In genomic region chr19:35116085-35116801, GRCh38 we compare ENCODE assay signal across 13 cellular contexts. TPM values are rescaled to one million over a fixed set of nuclear protein-coding genes. Genes with fewer than 3 reads are reported as not detected.
DNase-seq lines count a peak whose midpoint lies in the region; ATAC-seq and TF ChIP-seq lines count a peak whose summit lies in the region.
"Had no signal": no experiment of that assay in that cellular context is flagged by ENCODE, and none has a peak within 500 bp of the region (broad histone marks: within the 10 kb centered on the region; RNA-seq: fewer than 3 reads in every experiment).

No MANE protein-coding gene starts in this region.

- ATAC-seq in upper lobe of right lung, result peak; percentile 42
- ATAC-seq: stimulated activated memory B cell treated with anti-CD40 and anti-IgM and Interleukin-4, amounts not matched to agents 10 μg/mL and 1 μg/mL and 100 μg/mL, for 72 hours had no signal

- peak overlapping the region; percentile 80 for H2AFZ ChIP-seq in mammary epithelial cell (ENCODE audit: low read depth, low read length)

- H3K4me2 ChIP-seq in mammary epithelial cell (ENCODE audit: insufficient read depth, low read depth, low read length), result peak overlapping the region; percentile 97

- WGBS in mammary epithelial cell (ENCODE audit: low coverage, missing lambda C conversion rate), result 3% methylated on average over 13 of the region's 13 CpGs

- DNase-seq in NCI-H526 (lab: John Stamatoyannopoulos, UW), result peak; percentile 69 to 93
- peak; percentile 82 for DNase-seq in mammary epithelial cell
- DNase-seq in mesothelial cell of epicardium (ENCODE audit: low spot score in 2 of 2, unreplicated experiment in 2 of 2), result no peak
- no peak for DNase-seq in upper lobe of right lung
- DNase-seq in NCI-H1105 treated with DMSO at 0.1 percent for 48 hours (lab: John Stamatoyannopoulos, UW), result no peak
- DNase-seq in activated CD4-positive, alpha-beta T cell treated with anti-CD3 and anti-CD28 coated beads, Interleukin-2, amount 10 ng/mL, durations not matched to agents 24 days and 14 days, result no peak
- no peak for DNase-seq in activated CD4-positive, CD25-positive, alpha-beta regulatory T cell (lab: John Stamatoyannopoulos, UW)
- DNase-seq: activated CD4-positive, alpha-beta T cell treated with anti-CD3 and anti-CD28 coated beads for 4 hours; brain microvascular endothelial cell; immature natural killer cell; NCI-H510A had no signal

- H3K4me1 Mint-ChIP-seq in mesothelial cell of epicardium, result peaks cover 24% of the 10 kb centered on the region
- peaks cover 5% of the 10 kb centered on the region for H3K4me1 Mint-ChIP-seq in activated CD4-positive, alpha-beta T cell treated with anti-CD3 and anti-CD28 coated beads, Interleukin-2, amount 10 ng/mL, durations not matched to agents 24 days and 14 days

- H3K9me3 ChIP-seq in mammary epithelial cell (replicated peaks; ENCODE audit: insufficient read depth, low read length) (no peaks in the 10 kb centered on the region), upper lobe of right lung (no peaks in the 10 kb centered on the region)

- H3K36me3 ChIP-seq in mammary epithelial cell (ENCODE audit: insufficient read depth, low read length) (peaks cover 2% of the 10 kb centered on the region), upper lobe of right lung (no peaks in the 10 kb centered on the region)
- H3K36me3 ChIP-seq: brain microvascular endothelial cell had no signal

- BruUV-seq in mammary epithelial cell (replicated peaks; lab: Mats Ljungman, UMichigan), result TSS peak; percentile 57

- no peaks in the 10 kb centered on the region for H3K36me3 Mint-ChIP-seq in mesothelial cell of epicardium
- H3K36me3 Mint-ChIP-seq in activated CD4-positive, alpha-beta T cell treated with anti-CD3 and anti-CD28 coated beads, Interleukin-2, amount 10 ng/mL, durations not matched to agents 24 days and 14 days (ENCODE audit: low read depth), result no peaks in the 10 kb centered on the region
- H3K36me3 Mint-ChIP-seq: immature natural killer cell; stimulated activated memory B cell treated with anti-CD40 and anti-IgM and Interleukin-4, amounts not matched to agents 10 μg/mL and 1 μg/mL and 100 μg/mL, for 72 hours had no signal

- CTCF ChIA-PET in mammary epithelial cell (lab: Charles Lee; ENCODE audit: low non-redundant PET), result interaction anchor here (0.6 to 1.1 kb wide), 2 partner anchors 49 to 72 kb away, joined by 3 to 10 read pairs; no protein-coding TSS in a partner anchor

- peak overlapping the region; percentile 99 for H3K9ac ChIP-seq in mammary epithelial cell (ENCODE audit: insufficient read depth, low read length)

- H3K4me3 ChIP-seq in mammary epithelial cell (replicated peaks in 1 of 3; ENCODE audit: insufficient read depth in 1 of 3, low read depth in 2 of 3, low read length in 3 of 3) (peak overlapping the region; percentile 75 to 94 (median 89)), upper lobe of right lung (peak overlapping the region; percentile 44)

- H3K27me3 ChIP-seq in mammary epithelial cell (ENCODE audit: insufficient read depth, low read length) (no peaks in the 10 kb centered on the region), upper lobe of right lung (no peaks in the 10 kb centered on the region)
- H3K27me3 ChIP-seq: brain microvascular endothelial cell had no signal

- in situ Hi-C loops in mammary epithelial cell (cut with MboI; ENCODE audit: low sequenced_read_pairs in 2 of 2), result no loop called here

- intact Hi-C loops in mammary epithelial cell (cut with micrococcal nuclease) (loop anchor here (1.0 kb wide), 1 partner anchor 8 kb away; no protein-coding TSS in a partner anchor), upper lobe of right lung (cut with DNase I) (no loop called here)
- intact Hi-C loops in activated CD4-positive, alpha-beta T cell treated with anti-CD3 and anti-CD28 coated beads, Interleukin-2, amount 10 ng/mL, durations not matched to agents 24 days and 14 days (cut with micrococcal nuclease), result no loop called here

- peaks cover 54% of the 10 kb centered on the region for H3K79me2 ChIP-seq in mammary epithelial cell (ENCODE audit: insufficient read depth, low read length)

- H3K27me3 Mint-ChIP-seq in mesothelial cell of epicardium (ENCODE audit: low read depth), result peaks cover 4% of the 10 kb centered on the region
- peaks cover 5% of the 10 kb centered on the region for H3K27me3 Mint-ChIP-seq in activated CD4-positive, alpha-beta T cell treated with anti-CD3 and anti-CD28 coated beads, Interleukin-2, amount 10 ng/mL, durations not matched to agents 24 days and 14 days

- peak overlapping the region; percentile 91 for H3K27ac ChIP-seq in mammary epithelial cell (ENCODE audit: insufficient read depth, low read depth, low read length)
- peak overlapping the region; percentile 71 for H3K27ac ChIP-seq in upper lobe of right lung
- H3K27ac ChIP-seq: brain microvascular endothelial cell had no signal

- no peaks in the 10 kb centered on the region for H4K20me1 ChIP-seq in mammary epithelial cell (ENCODE audit: insufficient read depth, low read length)

- TF ChIP-seq CTCF in mammary epithelial cell (conservative IDR thresholded peaks at IDR 0.05 in 1 of 2, IDR thresholded peaks at IDR 0.05 in 1 of 2; ENCODE audit: extremely low read depth in 1 of 2, insufficient read depth in 1 of 2, low read depth in 1 of 2, low read length in 2 of 2), result no peak
- no peak for TF ChIP-seq CTCF in mesothelial cell of epicardium (IDR thresholded peaks at IDR 0.05; ENCODE audit: unreplicated experiment)
- TF ChIP-seq CTCF in upper lobe of right lung (IDR thresholded peaks at IDR 0.05), result no peak

- dilution Hi-C loops in mammary epithelial cell (cut with HindIII; ENCODE audit: low sequenced_read_pairs), result no loop called here

- H3K27ac Mint-ChIP-seq in mesothelial cell of epicardium, result no peak overlapping the region
- H3K27ac Mint-ChIP-seq in activated CD4-positive, alpha-beta T cell treated with anti-CD3 and anti-CD28 coated beads, Interleukin-2, amount 10 ng/mL, durations not matched to agents 24 days and 14 days, result no peak overlapping the region
- H3K27ac Mint-ChIP-seq: immature natural killer cell; stimulated activated memory B cell treated with anti-CD40 and anti-IgM and Interleukin-4, amounts not matched to agents 10 μg/mL and 1 μg/mL and 100 μg/mL, for 72 hours had no signal

- H3K4me1 ChIP-seq in mammary epithelial cell (ENCODE audit: insufficient read depth, low read length), result peaks cover 53% of the 10 kb centered on the region
- peaks cover 27% of the 10 kb centered on the region for H3K4me1 ChIP-seq in upper lobe of right lung

- H3K9me3 Mint-ChIP-seq in mesothelial cell of epicardium, result no peaks in the 10 kb centered on the region
- no peaks in the 10 kb centered on the region for H3K9me3 Mint-ChIP-seq in activated CD4-positive, alpha-beta T cell treated with anti-CD3 and anti-CD28 coated beads, Interleukin-2, amount 10 ng/mL, durations not matched to agents 24 days and 14 days
- H3K9me3 Mint-ChIP-seq: immature natural killer cell; stimulated activated memory B cell treated with anti-CD40 and anti-IgM and Interleukin-4, amounts not matched to agents 10 μg/mL and 1 μg/mL and 100 μg/mL, for 72 hours had no signal

- peak overlapping the region; percentile 46 for H3K4me3 Mint-ChIP-seq in mesothelial cell of epicardium
- no peak overlapping the region for H3K4me3 Mint-ChIP-seq in activated CD4-positive, alpha-beta T cell treated with anti-CD3 and anti-CD28 coated beads, Interleukin-2, amount 10 ng/mL, durations not matched to agents 24 days and 14 days
- H3K4me3 Mint-ChIP-seq: immature natural killer cell; stimulated activated memory B cell treated with anti-CD40 and anti-IgM and Interleukin-4, amounts not matched to agents 10 μg/mL and 1 μg/mL and 100 μg/mL, for 72 hours had no signal

RNA-seq across cellular contexts. Expression of gene FXYD3, which starts 0.6 kb away (rescaled TPM):
- total RNA-seq in mammary epithelial cell, result 100 to 1,000 TPM; 344 to 808 TPM
- 901 TPM for polyA plus RNA-seq in mammary epithelial cell
- 137 TPM for polyA minus RNA-seq in mammary epithelial cell
- total RNA-seq in mesothelial cell of epicardium, result 5.5 to 8.3 TPM (median 6.6 TPM) in 3 replicates
- total RNA-seq in upper lobe of right lung, result 145 TPM
- total RNA-seq in activated CD4-positive, alpha-beta T cell treated with anti-CD3 and anti-CD28 coated beads, Interleukin-2, amount 10 ng/mL, durations not matched to agents 24 days and 14 days, result not detected in 2 replicates
- total RNA-seq: LHCN-M2 had no signal
- polyA plus RNA-seq: immature natural killer cell had no signal

RNA-seq across cellular contexts. Expression of gene LGI4, which starts 18.6 kb away (rescaled TPM):
- total RNA-seq in mammary epithelial cell, result under 1 TPM; 0.17 to 0.42 TPM
- 0.16 TPM for polyA plus RNA-seq in mammary epithelial cell
- polyA minus RNA-seq in mammary epithelial cell, result 0.21 TPM
- 1.1 to 2.0 TPM (median 1.4 TPM) in 3 replicates for total RNA-seq in mesothelial cell of epicardium
- total RNA-seq in upper lobe of right lung, result 6.7 TPM
- total RNA-seq in activated CD4-positive, alpha-beta T cell treated with anti-CD3 and anti-CD28 coated beads, Interleukin-2, amount 10 ng/mL, durations not matched to agents 24 days and 14 days, result 0.07 and 0.16 TPM in 2 replicates
- total RNA-seq: LHCN-M2 had no signal
- polyA plus RNA-seq: immature natural killer cell had no signal

RNA-seq across cellular contexts. Expression of gene FXYD1, which starts 22.4 kb away (rescaled TPM):
- total RNA-seq in mammary epithelial cell (1 to 10 TPM in 1 of 2 donors, not detected in 1; 1.9 TPM), mesothelial cell of epicardium (2.8 to 4.3 TPM (median 3.6 TPM) in 3 replicates), upper lobe of right lung (67.6 TPM)
- polyA plus RNA-seq in mammary epithelial cell, result 0.17 TPM
- not detected for polyA minus RNA-seq in mammary epithelial cell
- total RNA-seq in activated CD4-positive, alpha-beta T cell treated with anti-CD3 and anti-CD28 coated beads, Interleukin-2, amount 10 ng/mL, durations not matched to agents 24 days and 14 days, result 0.79 TPM in 1 of 2 replicates, not detected in the other
- total RNA-seq: LHCN-M2 had no signal

RNA-seq across cellular contexts. Expression of gene FXYD7, which starts 26.8 kb away (rescaled TPM):
- total RNA-seq in mammary epithelial cell (1 to 10 TPM in 1 of 2 donors, not detected in 1; 1.1 TPM), mesothelial cell of epicardium (0.41 to 1.3 TPM (median 0.69 TPM) in 3 replicates), upper lobe of right lung (0.61 TPM)
- 0.67 TPM for polyA plus RNA-seq in mammary epithelial cell
- polyA minus RNA-seq in mammary epithelial cell, result not detected
- total RNA-seq in activated CD4-positive, alpha-beta T cell treated with anti-CD3 and anti-CD28 coated beads, Interleukin-2, amount 10 ng/mL, durations not matched to agents 24 days and 14 days, result 0.23 TPM in 1 of 2 replicates, not detected in the other
- total RNA-seq: LHCN-M2 had no signal

RNA-seq across cellular contexts. Expression of gene FXYD5, which starts 38.3 kb away (rescaled TPM):
- total RNA-seq in mammary epithelial cell (100 to 1,000 TPM in 1 of 2 donors, 10 to 100 TPM in 1; 23.5 to 349 TPM), mesothelial cell of epicardium (23.1 to 27.0 TPM (median 24.7 TPM) in 3 replicates), upper lobe of right lung (124 TPM)
- polyA plus RNA-seq in mammary epithelial cell, result 390 TPM
- polyA minus RNA-seq in mammary epithelial cell, result 448 TPM
- total RNA-seq in activated CD4-positive, alpha-beta T cell treated with anti-CD3 and anti-CD28 coated beads, Interleukin-2, amount 10 ng/mL, durations not matched to agents 24 days and 14 days, result 273 and 286 TPM in 2 replicates

Comparison
In these comparisons a context has a peak if more than half of its experiments do, and no peak if none do; other contexts are left out.
1. DNase-seq: peak in NCI-H526 (2 of 2) and mammary epithelial cell (single experiment); none in mesothelial cell of epicardium (0 of 2), upper lobe of right lung (single experiment), NCI-H1105 treated with DMSO at 0.1 percent for 48 hours (single experiment), activated CD4-positive, alpha-beta T cell treated with anti-CD3 and anti-CD28 coated beads, Interleukin-2, amount 10 ng/mL, durations not matched to agents 24 days and 14 days (single experiment) and activated CD4-positive, CD25-positive, alpha-beta regulatory T cell (0 of 4).
2. RNA of gene FXYD3, which starts 0.6 kb away (total RNA-seq): 344 to 808 TPM in mammary epithelial cell and 145 TPM in upper lobe of right lung (single experiment); 5.5 to 8.3 TPM in mesothelial cell of epicardium and not detected in activated CD4-positive, alpha-beta T cell treated with anti-CD3 and anti-CD28 coated beads, Interleukin-2, amount 10 ng/mL, durations not matched to agents 24 days and 14 days; every median in the first group is over 10 times any median in the second.
3. RNA of gene FXYD1, which starts 22.4 kb away (total RNA-seq): 67.6 TPM in upper lobe of right lung (single experiment); 2.8 to 4.3 TPM in mesothelial cell of epicardium, 1.9 TPM in mammary epithelial cell and 0.79 TPM in activated CD4-positive, alpha-beta T cell treated with anti-CD3 and anti-CD28 coated beads, Interleukin-2, amount 10 ng/mL, durations not matched to agents 24 days and 14 days; every median in the first group is over 10 times any median in the second.